Comparison of ENCODE assay signal across 8 cellular contexts in the genomic region with DNA sequence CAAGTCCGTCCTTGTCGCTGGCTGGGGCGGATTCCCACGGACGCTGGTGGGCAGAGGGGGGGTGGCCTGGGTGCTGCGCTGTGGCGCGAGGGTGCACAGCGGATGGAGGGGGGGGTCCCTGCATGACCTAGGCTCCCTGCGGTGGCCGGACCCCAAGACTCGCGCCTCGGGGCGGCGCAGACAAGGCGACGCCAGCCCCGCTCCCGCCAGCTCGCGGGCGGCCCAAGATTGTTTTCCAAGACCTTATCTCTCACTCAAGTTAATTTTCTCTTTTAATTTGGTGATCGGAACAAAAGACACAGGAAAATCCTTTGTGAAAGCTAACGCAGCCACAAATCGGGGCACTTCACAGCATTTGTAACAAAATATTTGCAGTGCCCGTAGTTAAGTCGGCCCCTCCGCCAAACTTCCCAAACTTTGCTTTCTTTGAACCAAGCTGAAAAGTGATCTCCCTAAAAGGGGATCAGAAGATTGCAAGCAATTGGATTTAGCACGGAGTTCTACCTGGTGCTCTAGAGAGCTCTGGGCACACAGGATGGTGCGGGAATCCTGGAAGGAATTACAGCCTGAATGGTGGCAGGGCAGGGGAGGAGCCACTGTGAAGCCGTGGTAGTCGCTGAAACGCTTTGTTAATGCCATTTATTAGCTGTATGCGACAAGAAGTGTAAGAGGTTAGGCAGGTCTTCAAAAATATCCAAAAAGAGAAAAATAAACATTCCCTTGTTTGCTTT. TPM values are rescaled to one million over a fixed set of nuclear protein-coding genes. Genes with fewer than 3 reads are reported as not detected.
DNase-seq lines count a peak whose midpoint lies in the region; ATAC-seq and TF ChIP-seq lines count a peak whose summit lies in the region.

No MANE protein-coding gene starts in this region.

- H3K4me1 ChIP-seq in body of pancreas: peaks cover 46% of the 10 kb centered on the region
- H3K4me1 ChIP-seq in left lung: peaks cover 28 to 50% of the 10 kb centered on the region in 2 donors
- peaks cover 20% of the 10 kb centered on the region for H3K4me1 ChIP-seq in testis

- 27 to 52% methylated on average over 35 of the region's 35 CpGs for WGBS in body of pancreas, 2 donors
- 3 to 7% methylated on average over 26 to 35 of the region's 35 CpGs for WGBS in testis, 2 donors

- CTCF ChIA-PET in HEK293T (lab: Yijun Ruan, JAX): interaction anchor here (0.7 kb wide), 1 partner anchor 16 kb away, joined by 4 read pairs; no protein-coding TSS in a partner anchor

- DNase-seq in HEK293T (ENCODE audit: extremely low spot score) (no peak), body of pancreas (no peak), left lung (peak in 1 of 2 donors; percentile 80), testis (no peak), UCSD-AML1 (lab: John Stamatoyannopoulos, UW; ENCODE audit: unreplicated experiment) (no peak)

- intact Hi-C loops in body of pancreas (cut with DNase I) (no loop called here), left lung (cut with DNase I) (no loop called here), testis (cut with DNase I; ENCODE audit: low total_unique reads) (no loop called here)

- H3K27me3 ChIP-seq in body of pancreas (no peaks in the 10 kb centered on the region), left lung (peaks cover 0 to 43% of the 10 kb centered on the region in 2 donors), testis (no peaks in the 10 kb centered on the region)

- H3K36me3 ChIP-seq in body of pancreas (replicated peaks in 1 of 2; ENCODE audit: insufficient read depth in 1 of 2, low read depth in 2 of 2) (no peaks in the 10 kb centered on the region), left lung (no peaks in the 10 kb centered on the region), testis (ENCODE audit: low read depth, missing control alignments) (no peaks in the 10 kb centered on the region)

- peak overlapping the region; percentile 100 for H3K27ac ChIP-seq in 22Rv1
- H3K27ac ChIP-seq in body of pancreas: peak overlapping the region; percentile 80 to 99 (median 98)
- H3K27ac ChIP-seq in left lung: peak overlapping the region; percentile 90 to 95
- peak overlapping the region; percentile 61 to 97 for H3K27ac ChIP-seq in testis

- H3K9me3 ChIP-seq in body of pancreas (peaks cover 0 to 10% (median 0%) of the 10 kb centered on the region in 3 donors), left lung (peaks cover 0 to 12% of the 10 kb centered on the region in 2 donors), testis (no peaks in the 10 kb centered on the region)

- POLR2A ChIA-PET in HEK293T (lab: Yijun Ruan, JAX): interaction anchor here (0.9 to 1.3 kb wide), 3 partner anchors 15 to 34 kb away, joined by 3 to 5 read pairs (median 3); no protein-coding TSS in a partner anchor

- ATAC-seq in body of pancreas: no peak
- ATAC-seq in left lung: peak; percentile 3
- ATAC-seq in HG03139 (IDR thresholded peaks at IDR 0.05; ENCODE audit: unreplicated experiment): no peak
- no peak for ATAC-seq in GM21576 (IDR thresholded peaks at IDR 0.05; ENCODE audit: unreplicated experiment)

- TF ChIP-seq CTCF in 22Rv1 (IDR thresholded peaks at IDR 0.05) (no peak), body of pancreas (IDR thresholded peaks at IDR 0.05) (no peak), left lung (IDR thresholded peaks at IDR 0.05) (no peak), testis (IDR thresholded peaks at IDR 0.05) (no peak)

- TF ChIP-seq POLR2A in body of pancreas (IDR thresholded peaks at IDR 0.05) (no peak), testis (IDR thresholded peaks at IDR 0.05) (no peak)

- no peak overlapping the region for H3K4me3 ChIP-seq in body of pancreas
- peak overlapping the region; percentile 17 to 58 for H3K4me3 ChIP-seq in left lung
- H3K4me3 ChIP-seq in testis: peak overlapping the region; percentile 33 to 50

TF ChIP-seq in HEK293T, 16 proteins besides CTCF, POLR2A, EP300 and RAD21:
- TF ChIP-seq L3MBTL2 (conservative IDR thresholded peaks at IDR 0.05): peak; percentile 42; the same call in 1 of the 2 replicates
- no peak for TF ChIP-seq SP1 (IDR thresholded peaks at IDR 0.05)

RNA-seq across cellular contexts. Expression of a gene that starts 4.8 kb away (rescaled TPM):
- 100 to 1,000 TPM in 1 of 2 donors, 10 to 100 TPM in 1; 50.3 to 157 TPM for total RNA-seq in body of pancreas
- total RNA-seq in left lung: 10 to 100 TPM; 67.5 to 87.0 TPM
- total RNA-seq in testis: 10 to 100 TPM; 48.8 to 87.2 TPM
- polyA plus RNA-seq in testis (ENCODE audit: insufficient read depth, low read depth, low replicate concordance): 31.3 TPM

Comparison
In these comparisons a context has a peak if more than half of its experiments do, and no peak if none do; other contexts are left out.
1. H3K4me3 ChIP-seq: peak in left lung (2 of 2) and testis (2 of 2); none in body of pancreas (0 of 2).
2. Peak in every context shown above with its lines, with median percentiles within 50 percentile points of each other: H3K27ac ChIP-seq.